13 cellular contexts compared by ENCODE assay signal in the genomic region with DNA sequence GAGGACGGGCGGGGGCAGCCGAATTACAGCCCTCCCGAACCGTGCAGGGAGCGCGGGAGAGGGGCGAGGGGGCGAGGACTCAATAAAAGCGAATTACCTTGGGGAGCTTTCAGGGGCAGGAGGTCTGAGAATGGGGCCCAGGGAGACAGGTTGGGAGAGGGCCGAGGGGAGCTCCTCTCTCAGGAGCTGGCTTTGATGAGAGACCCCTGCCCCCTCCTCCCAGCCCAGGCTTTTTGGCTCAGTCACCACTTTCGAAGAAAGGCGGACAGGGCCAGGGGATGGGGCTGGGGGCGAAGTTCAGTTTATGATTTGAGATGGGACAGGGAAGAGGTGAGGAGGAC. TPM values are rescaled to one million over a fixed set of nuclear protein-coding genes. Genes with fewer than 3 reads are reported as not detected.
DNase-seq lines count a peak whose midpoint lies in the region; ATAC-seq and TF ChIP-seq lines count a peak whose summit lies in the region.
"Had no signal": no experiment of that assay in that cellular context is flagged by ENCODE, and none has a peak within 500 bp of the region (broad histone marks: within the 10 kb centered on the region; RNA-seq: fewer than 3 reads in every experiment).

No MANE protein-coding gene starts in this region.

- H3K27ac ChIP-seq in 22Rv1, result peak overlapping the region; percentile 86
- H3K27ac ChIP-seq in coronary artery, result no peak overlapping the region

- H3K4me3 ChIP-seq in HFF-Myc (replicated peaks; ENCODE audit: low read depth, low read length), result peak overlapping the region; percentile 67
- peak overlapping the region; percentile 63 for H3K4me3 ChIP-seq in coronary artery

- TF ChIP-seq CTCF in 22Rv1 (IDR thresholded peaks at IDR 0.05) (no peak), HFF-Myc (IDR thresholded peaks at IDR 0.05; ENCODE audit: low read depth, low read length, missing control alignments) (no peak), coronary artery (IDR thresholded peaks at IDR 0.05) (no peak), neural crest cell (conservative IDR thresholded peaks at IDR 0.05) (no peak)

- H3K27ac Mint-ChIP-seq in neural crest cell (ENCODE audit: unreplicated experiment), result no peak overlapping the region
- H3K27ac Mint-ChIP-seq: activated T-helper 2 cell treated with anti-CD3 and anti-CD28 coated beads, Interferon-gamma antibody, Interleukin-2, Interleukin-4, amounts not matched to agents 10 μg/mL and 5 μg/mL and 100 μg/mL, durations not matched to agents 14 hours and 24 hours and 36 hours had no signal

- peaks cover 100% of the 10 kb centered on the region for H3K27me3 Mint-ChIP-seq in neural crest cell (ENCODE audit: low read depth)

- ATAC-seq in HG03565 (IDR thresholded peaks at IDR 0.05; ENCODE audit: unreplicated experiment) (no peak), HG03378 (IDR thresholded peaks at IDR 0.05; ENCODE audit: unreplicated experiment) (no peak)

- no peak for DNase-seq in HFF-Myc (ENCODE audit: extremely low read depth, low read depth)
- no peak for DNase-seq in coronary artery (ENCODE audit: low spot score)
- DNase-seq in neural crest cell (ENCODE audit: low read depth, low spot score), result no peak
- DNase-seq in NCI-H524 (lab: John Stamatoyannopoulos, UW), result no peak
- DNase-seq in activated T-cell treated with anti-CD3 and anti-CD28 coated beads, Interleukin-2, amount 50 U/mL, for 48 hours, result no peak
- DNase-seq: AML-193, KG1, NCI-H1694 treated with DMSO at 0.1 percent for 48 hours had no signal

- peak overlapping the region; percentile 85 for H3K4me3 Mint-ChIP-seq in neural crest cell

- H3K9me3 Mint-ChIP-seq in neural crest cell, result no peaks in the 10 kb centered on the region
- H3K9me3 Mint-ChIP-seq: activated T-helper 2 cell treated with anti-CD3 and anti-CD28 coated beads, Interferon-gamma antibody, Interleukin-2, Interleukin-4, amounts not matched to agents 10 μg/mL and 5 μg/mL and 100 μg/mL, durations not matched to agents 14 hours and 24 hours and 36 hours had no signal

- H3K4me1 Mint-ChIP-seq in neural crest cell, result peaks cover 17% of the 10 kb centered on the region

- peaks cover 3% of the 10 kb centered on the region for H3K36me3 Mint-ChIP-seq in neural crest cell (ENCODE audit: low read depth)

RNA-seq across cellular contexts. Expression of gene HOXC9, which starts 0.8 kb away (rescaled TPM):
- 5.6 and 6.3 TPM in 2 replicates for total RNA-seq in neural crest cell
- total RNA-seq: activated T-helper 2 cell treated with anti-CD3 and anti-CD28 coated beads, Interferon-gamma antibody, Interleukin-2, Interleukin-4, amounts not matched to agents 10 μg/mL and 5 μg/mL and 100 μg/mL, durations not matched to agents 14 hours and 24 hours and 36 hours; bronchial epithelial cell had no signal

RNA-seq across cellular contexts. Expression of gene HOXC8, which starts 8.0 kb away (rescaled TPM):
- 4.5 and 4.8 TPM in 2 replicates for total RNA-seq in neural crest cell
- total RNA-seq: activated T-helper 2 cell treated with anti-CD3 and anti-CD28 coated beads, Interferon-gamma antibody, Interleukin-2, Interleukin-4, amounts not matched to agents 10 μg/mL and 5 μg/mL and 100 μg/mL, durations not matched to agents 14 hours and 24 hours and 36 hours; bronchial epithelial cell had no signal

RNA-seq across cellular contexts. Expression of gene HOXC10, which starts 15.8 kb away (rescaled TPM):
- total RNA-seq in neural crest cell, result 1.8 TPM in 2 replicates
- total RNA-seq: activated T-helper 2 cell treated with anti-CD3 and anti-CD28 coated beads, Interferon-gamma antibody, Interleukin-2, Interleukin-4, amounts not matched to agents 10 μg/mL and 5 μg/mL and 100 μg/mL, durations not matched to agents 14 hours and 24 hours and 36 hours; bronchial epithelial cell had no signal

RNA-seq across cellular contexts. Expression of gene HOTAIR, which starts 26.0 kb away (rescaled TPM):
- total RNA-seq in neural crest cell, result not detected in 2 replicates
- total RNA-seq: activated T-helper 2 cell treated with anti-CD3 and anti-CD28 coated beads, Interferon-gamma antibody, Interleukin-2, Interleukin-4, amounts not matched to agents 10 μg/mL and 5 μg/mL and 100 μg/mL, durations not matched to agents 14 hours and 24 hours and 36 hours; bronchial epithelial cell had no signal

RNA-seq across cellular contexts. Expression of gene HOXC6, which starts 27.5 kb away (rescaled TPM):
- total RNA-seq in neural crest cell, result 10.7 and 11.0 TPM in 2 replicates
- total RNA-seq: activated T-helper 2 cell treated with anti-CD3 and anti-CD28 coated beads, Interferon-gamma antibody, Interleukin-2, Interleukin-4, amounts not matched to agents 10 μg/mL and 5 μg/mL and 100 μg/mL, durations not matched to agents 14 hours and 24 hours and 36 hours; bronchial epithelial cell had no signal
